In the genomic region with DNA sequence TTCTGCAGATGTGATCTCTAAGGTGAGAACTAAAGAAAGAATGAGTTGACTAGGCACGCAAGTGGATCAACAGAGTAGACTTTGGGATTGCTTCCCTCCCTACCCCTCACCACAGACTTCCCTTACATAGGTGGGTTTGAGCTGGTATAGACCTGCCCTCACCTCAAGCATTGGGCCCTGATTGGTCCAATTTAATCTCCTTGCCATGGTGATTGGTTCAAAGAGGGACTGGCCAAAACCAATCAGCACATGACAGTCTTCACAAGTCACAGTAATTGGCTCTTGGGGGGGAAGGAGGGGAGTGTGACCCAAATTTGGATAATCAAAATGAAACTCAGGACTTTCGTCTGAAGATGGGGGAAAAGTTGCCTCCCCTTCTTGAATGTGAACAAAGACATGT, we compare ENCODE assay signal across 24 cellular contexts. TPM values are rescaled to one million over a fixed set of nuclear protein-coding genes. Genes with fewer than 3 reads are reported as not detected.
DNase-seq lines count a peak whose midpoint lies in the region; ATAC-seq, FAIRE-seq and TF ChIP-seq lines count a peak whose summit lies in the region.
"Had no signal": no experiment of that assay in that cellular context is flagged by ENCODE, and none has a peak within 500 bp of the region (broad histone marks: within the 10 kb centered on the region; RNA-seq: fewer than 3 reads in every experiment).

No MANE protein-coding gene starts in this region.

- H3K27ac Mint-ChIP-seq in GM23338 = no peak overlapping the region
- H3K27ac Mint-ChIP-seq: CD8-positive, alpha-beta T cell; HFFc6; T-helper 1 cell treated with Interleukin-12 subunit alpha and Interleukin-12 subunit beta and Interleukin-4 antibody, amounts not matched to agents 30 μg/mL and 1 μg/mL, for 36 hours had no signal

- no peaks in the 10 kb centered on the region for H4K20me1 ChIP-seq in GM23338 (replicated peaks; ENCODE audit: insufficient read depth)
- no peaks in the 10 kb centered on the region for H4K20me1 ChIP-seq in OCI-LY3 (ENCODE audit: insufficient read depth, low read length)
- no peaks in the 10 kb centered on the region for H4K20me1 ChIP-seq in H1 (replicated peaks in 1 of 2; ENCODE audit: control insufficient read depth in 1 of 2, insufficient read depth in 2 of 2, low read length in 2 of 2)

- H3K27me3 Mint-ChIP-seq in GM23338 (ENCODE audit: insufficient read depth, low read depth, poor library complexity) = no peaks in the 10 kb centered on the region

- H3K27me3 ChIP-seq in GM23338 (ENCODE audit: insufficient read depth) (no peaks in the 10 kb centered on the region), OCI-LY3 (ENCODE audit: low read depth, low read length) (no peaks in the 10 kb centered on the region), H1 (replicated peaks in 1 of 4; ENCODE audit: control insufficient read depth in 3 of 4, extremely low read depth in 1 of 4, insufficient read depth in 3 of 4, low read length in 3 of 4) (no peaks in the 10 kb centered on the region; a peak in 1 of 7 replicates)

- H3K23ac ChIP-seq in H1 (ENCODE audit: insufficient read length) = no peak overlapping the region

- H2BK12ac ChIP-seq in H1 (ENCODE audit: low read depth, low read length) = no peak overlapping the region

- TF ChIP-seq CTCF in GM23338 (conservative IDR thresholded peaks at IDR 0.05; ENCODE audit: low read depth in 2 of 2) (no peak), OCI-LY3 (IDR thresholded peaks at IDR 0.05; ENCODE audit: low read depth, low read length) (no peak), H1 (IDR thresholded peaks at IDR 0.05; ENCODE audit: control extremely low read depth in 1 of 3, insufficient read depth in 1 of 3, low read depth in 1 of 3, low read length in 3 of 3) (no peak)

- no peak for TF ChIP-seq POLR2A in H1 (IDR thresholded peaks at IDR 0.05; ENCODE audit: control extremely low read depth in 1 of 2, low read depth in 2 of 2, low read length in 2 of 2)

- no peak overlapping the region for H3K4me3 Mint-ChIP-seq in GM23338
- H3K4me3 Mint-ChIP-seq: CD8-positive, alpha-beta T cell; HFFc6; T-helper 1 cell treated with Interleukin-12 subunit alpha and Interleukin-12 subunit beta and Interleukin-4 antibody, amounts not matched to agents 30 μg/mL and 1 μg/mL, for 36 hours had no signal

- no peak overlapping the region for H2BK20ac ChIP-seq in H1 (ENCODE audit: low read length)

- no peaks in the 10 kb centered on the region for H3K9me3 Mint-ChIP-seq in GM23338
- H3K9me3 Mint-ChIP-seq: HFFc6; T-helper 1 cell treated with Interleukin-12 subunit alpha and Interleukin-12 subunit beta and Interleukin-4 antibody, amounts not matched to agents 30 μg/mL and 1 μg/mL, for 36 hours had no signal

- H2AFZ ChIP-seq in GM23338 = peak overlapping the region; percentile 68; the same call in 1 of the 2 replicates
- H2AFZ ChIP-seq in OCI-LY3 (ENCODE audit: low read depth, low read length) = peak overlapping the region; percentile 8; the same call in 1 of the 2 replicates
- H2AFZ ChIP-seq in H1 (ENCODE audit: low read length) = peak overlapping the region; percentile 6; the same call in 1 of the 2 replicates

- H3K18ac ChIP-seq in H1 (ENCODE audit: extremely low read depth, low read length) = no peak overlapping the region

- no peaks in the 10 kb centered on the region for H3K4me1 Mint-ChIP-seq in GM23338

- H3K9me2 ChIP-seq in GM23338 (ENCODE audit: insufficient read depth) = no peaks in the 10 kb centered on the region

- H3K79me2 ChIP-seq in GM23338 (replicated peaks; ENCODE audit: insufficient read depth) = no peaks in the 10 kb centered on the region
- no peaks in the 10 kb centered on the region for H3K79me2 ChIP-seq in OCI-LY3 (ENCODE audit: low read length)
- H3K79me2 ChIP-seq in H1 (ENCODE audit: control insufficient read depth in 1 of 2, insufficient read depth in 2 of 2, low read length in 2 of 2) = no peaks in the 10 kb centered on the region

- no peak for TF ChIP-seq EP300 in H1 (IDR thresholded peaks at IDR 0.05; ENCODE audit: borderline replicate concordance in 1 of 2, low read depth in 2 of 2, low read length in 2 of 2)

- H2BK15ac ChIP-seq in H1 (ENCODE audit: low read length) = no peak overlapping the region

- no peak overlapping the region for H3K4ac ChIP-seq in H1 (replicated peaks; ENCODE audit: insufficient read length, low read depth, low read length)

- H3K56ac ChIP-seq in H1 (replicated peaks; ENCODE audit: insufficient read length, low read depth, low read length) = no peak overlapping the region

- no peaks in the 10 kb centered on the region for H3K79me1 ChIP-seq in H1 (ENCODE audit: low read depth, low read length)

- no peaks in the 10 kb centered on the region for H3F3A ChIP-seq in GM23338 (replicated peaks; ENCODE audit: low read depth)

- H4K5ac ChIP-seq in H1 (ENCODE audit: insufficient read length, low read depth, low read length) = no peak overlapping the region

- peak; percentile 67 for ATAC-seq in GM23338
- ATAC-seq in GM19467 (IDR thresholded peaks at IDR 0.05; ENCODE audit: unreplicated experiment) = no peak
- no peak for ATAC-seq in HG03095 (IDR thresholded peaks at IDR 0.05; ENCODE audit: unreplicated experiment)
- ATAC-seq: CD8-positive, alpha-beta T cell had no signal

- 93% methylated on average over 2 of the region's 2 CpGs; no CpG with 5 or more reads in 1 of the 2 experiments for WGBS in H1 (ENCODE audit: extremely low coverage in 1 of 2, insufficient coverage in 1 of 2, insufficient read length in 1 of 2, insufficient replicate concordance in 2 of 2, low coverage in 1 of 2, low lambda C conversion rate in 2 of 2, missing lambda C conversion rate in 1 of 2), 2 experiments

- DNase-seq in GM23338 (ENCODE audit: low spot score) = peak; percentile 16
- peak; percentile 58 for DNase-seq in HT1080 (ENCODE audit: low read depth)
- no peak for DNase-seq in H1 (ENCODE audit: low read depth in 1 of 2, low spot score in 2 of 2)
- no peak for DNase-seq in stimulated activated CD4-positive, alpha-beta T cell treated with anti-CD3 and anti-CD28 coated beads, Interleukin-2, amount 100 ng/mL, for 24 hours
- no peak for DNase-seq in occipital lobe (lab: John Stamatoyannopoulos, UW)
- DNase-seq: ACHN; C1 segment of cervical spinal cord; CD8-positive, alpha-beta T cell; HFFc6; MM.1S; NCI-H1092 treated with DMSO at 0.1 percent for 48 hours; NCI-H1436 treated with DMSO at 0.1 percent for 48 hours; NCI-H1930; NCI-H510A; NCI-H774; Right ventricle myocardium superior had no signal

- H3K27ac ChIP-seq in GM23338 (ENCODE audit: low read depth) = no peak overlapping the region
- no peak overlapping the region for H3K27ac ChIP-seq in OCI-LY3 (ENCODE audit: low read length)
- H3K27ac ChIP-seq in H1 (ENCODE audit: low read depth, low read length) = no peak overlapping the region
- H3K27ac ChIP-seq: HL-60 had no signal

- H3K4me2 ChIP-seq in GM23338 = no peak overlapping the region
- peak overlapping the region; percentile 52 for H3K4me2 ChIP-seq in OCI-LY3 (ENCODE audit: low read length)
- no peak overlapping the region for H3K4me2 ChIP-seq in H1 (ENCODE audit: insufficient read depth in 1 of 2, low read depth in 2 of 2, low read length in 2 of 2)

- H3K36me3 ChIP-seq in GM23338 (ENCODE audit: insufficient read depth) = no peaks in the 10 kb centered on the region
- no peaks in the 10 kb centered on the region for H3K36me3 ChIP-seq in OCI-LY3 (replicated peaks; ENCODE audit: low read depth, low read length)
- H3K36me3 ChIP-seq in H1 (ENCODE audit: control insufficient read depth in 2 of 4, insufficient read depth in 4 of 4, low read length in 3 of 4) = no peaks in the 10 kb centered on the region

- FAIRE-seq in H1 (lab: Jason Lieb, UNC) = no peak
- FAIRE-seq: G401.6, GM12892, H54 had no signal

- no peak overlapping the region for H4K91ac ChIP-seq in H1 (replicated peaks; ENCODE audit: insufficient read length, low read length)

- H4K8ac ChIP-seq in H1 (ENCODE audit: extremely low read depth, insufficient read depth, low read length) = no peak overlapping the region

- H3K9ac ChIP-seq in OCI-LY3 (ENCODE audit: low read length) (no peak overlapping the region), H1 (replicated peaks in 1 of 4; ENCODE audit: extremely low read depth in 1 of 4, low read depth in 3 of 4, low read length in 3 of 4) (no peak overlapping the region)

- H2AK5ac ChIP-seq in H1 (ENCODE audit: low read depth, low read length) = no peak overlapping the region

- H3K9me3 ChIP-seq in OCI-LY3 (ENCODE audit: insufficient read depth, low read length) (no peaks in the 10 kb centered on the region), H1 (ENCODE audit: insufficient read depth in 2 of 2, low read depth in 1 of 2, low read length in 1 of 2) (no peaks in the 10 kb centered on the region)

- POLR2A ChIA-PET in H1 (lab: Charles Lee; ENCODE audit: partially characterized antibody) = interaction anchor here (0.7 kb wide), 1 partner anchor 18 kb away, joined by 4 read pairs; no protein-coding TSS in a partner anchor

- H2BK5ac ChIP-seq in H1 (ENCODE audit: low read depth, low read length) = no peak overlapping the region

- H3K36me3 Mint-ChIP-seq in GM23338 (ENCODE audit: low read depth) = no peaks in the 10 kb centered on the region
- H3K36me3 Mint-ChIP-seq: CD8-positive, alpha-beta T cell had no signal

- H3K4me3 ChIP-seq in GM23338 (no peak overlapping the region), OCI-LY3 (ENCODE audit: low read length) (no peak overlapping the region), H1 (ENCODE audit: extremely low read depth in 1 of 4, insufficient read depth in 2 of 4, low read depth in 3 of 4, low read length in 4 of 4) (no peak overlapping the region)

- H3K4me1 ChIP-seq in GM23338 (ENCODE audit: insufficient read depth) = no peaks in the 10 kb centered on the region
- peaks cover 14% of the 10 kb centered on the region for H3K4me1 ChIP-seq in OCI-LY3 (ENCODE audit: low read length)
- no peaks in the 10 kb centered on the region for H3K4me1 ChIP-seq in H1 (replicated peaks in 1 of 4; ENCODE audit: control insufficient read depth in 3 of 4, insufficient read depth in 4 of 4, low read length in 3 of 4)

- H3K23me2 ChIP-seq in H1 (ENCODE audit: low read depth, low read length) = no peaks in the 10 kb centered on the region

- no peak overlapping the region for H3K14ac ChIP-seq in H1 (ENCODE audit: insufficient read length)

- CTCF ChIA-PET in H1 (lab: Charles Lee; ENCODE audit: partially characterized antibody) = interaction anchor here (0.6 kb wide), 1 partner anchor 1409 kb away, joined by 4 read pairs; no protein-coding TSS in a partner anchor

- H2BK120ac ChIP-seq in H1 (replicated peaks; ENCODE audit: low read depth, low read length) = no peak overlapping the region

- TF ChIP-seq RAD21 in H1 (IDR thresholded peaks at IDR 0.05 in 1 of 2, conservative IDR thresholded peaks at IDR 0.05 in 1 of 2; ENCODE audit: low read depth in 2 of 2, low read length in 2 of 2) = no peak

RNA-seq across cellular contexts. Expression of gene LNPK, which starts 36.6 kb away (rescaled TPM):
- total RNA-seq in GM23338 (2014; rRNA removed; shearing (Covaris generic)) = 6.1 and 8.1 TPM in 2 replicates
- polyA plus RNA-seq in GM23338 (2016; fragmentation: Nextera tagmentation; extraction: Ambion mirVana) (5.2 and 5.4 TPM in 2 replicates), H1 (2011; rRNA removed) (2.2 and 3.1 TPM in 2 replicates)
- total RNA-seq in HT1080 (2014; rRNA removed; shearing (Covaris generic)) = 24.6 and 29.6 TPM in 2 replicates
- polyA plus RNA-seq in HT1080 (2015; cell fraction: cytosol; rRNA removed) = 18.4 and 20.8 TPM in 2 replicates
- polyA plus RNA-seq in HT1080 (2015; cell fraction: nucleus; rRNA removed) = 13.4 and 20.3 TPM in 2 replicates
- 10.3 and 11.8 TPM in 2 replicates for total RNA-seq in H1 (2021; fragmentation: NEBNext Ultra II Directional; extraction: Animal tissue kit (Norgen Biotek cat#: 25700))
- polyA plus RNA-seq in H1 (2011; cell fraction: cytosol; rRNA removed) = 4.3 TPM
- polyA plus RNA-seq in H1 (2011; cell fraction: nucleus; rRNA removed) = 2.1 TPM
- 2.7 to 4.8 TPM (median 3.4 TPM) in 4 replicates for polyA plus RNA-seq in H1 (2012, experiment 1 of 2)
- 0.17 TPM for polyA plus RNA-seq in H1 (2012, experiment 2 of 2)
- 5.4 TPM for polyA plus RNA-seq in H1 (2013, experiment 1 of 2)
- 6.8 TPM for polyA plus RNA-seq in H1 (2013, experiment 2 of 2)
- polyA minus RNA-seq in H1 (2011; rRNA and poly(A)+ RNA removed) = 8.5 and 13.8 TPM in 2 replicates
- 8.1 TPM for polyA minus RNA-seq in H1 (2011; cell fraction: cytosol; rRNA and poly(A)+ RNA removed)
- 13.6 TPM for polyA minus RNA-seq in H1 (2011; cell fraction: nucleus; rRNA and poly(A)+ RNA removed)
- 67.1 TPM for total RNA-seq in occipital lobe

RNA-seq across cellular contexts. Expression of gene EVX2, which starts 45.1 kb away (rescaled TPM):
- total RNA-seq in GM23338 (2014; rRNA removed; shearing (Covaris generic)) = 0.03 and 0.04 TPM in 2 replicates
- polyA plus RNA-seq in GM23338 (2016; fragmentation: Nextera tagmentation; extraction: Ambion mirVana) (not detected in 2 replicates), H1 (2011; rRNA removed) (not detected in 2 replicates)
- total RNA-seq in HT1080 (2014; rRNA removed; shearing (Covaris generic)) = not detected in 2 replicates
- polyA plus RNA-seq in HT1080 (2015; cell fraction: cytosol; rRNA removed) = 0.02 and 0.03 TPM in 2 replicates
- 0.03 TPM in 1 of 2 replicates, not detected in the other for polyA plus RNA-seq in HT1080 (2015; cell fraction: nucleus; rRNA removed)
- total RNA-seq in H1 (2021; fragmentation: NEBNext Ultra II Directional; extraction: Animal tissue kit (Norgen Biotek cat#: 25700)) = not detected in 2 replicates
- polyA plus RNA-seq in H1 (2011; cell fraction: cytosol; rRNA removed) = not detected
- 0.03 TPM for polyA plus RNA-seq in H1 (2011; cell fraction: nucleus; rRNA removed)
- not detected in 4 replicates for polyA plus RNA-seq in H1 (2012, experiment 1 of 2)
- 0.03 TPM for polyA plus RNA-seq in H1 (2012, experiment 2 of 2)
- not detected for polyA plus RNA-seq in H1 (2013, experiment 1 of 2)
- polyA plus RNA-seq in H1 (2013, experiment 2 of 2) = not detected
- not detected in 2 replicates for polyA minus RNA-seq in H1 (2011; rRNA and poly(A)+ RNA removed)
- not detected for polyA minus RNA-seq in H1 (2011; cell fraction: cytosol; rRNA and poly(A)+ RNA removed)
- not detected for polyA minus RNA-seq in H1 (2011; cell fraction: nucleus; rRNA and poly(A)+ RNA removed)
- total RNA-seq in occipital lobe = not detected
- total RNA-seq: CD8-positive, alpha-beta T cell; HFFc6; Right ventricle myocardium superior had no signal

RNA-seq across cellular contexts. Expression of gene HOXD13, which starts 53.8 kb away (rescaled TPM):
- 0.47 TPM in 1 of 2 replicates, not detected in the other for total RNA-seq in GM23338 (2014; rRNA removed; shearing (Covaris generic))
- polyA plus RNA-seq in GM23338 (2016; fragmentation: Nextera tagmentation; extraction: Ambion mirVana) = not detected in 2 replicates
- 2.6 and 3.2 TPM in 2 replicates for total RNA-seq in HT1080 (2014; rRNA removed; shearing (Covaris generic))
- 1.8 and 2.4 TPM in 2 replicates for polyA plus RNA-seq in HT1080 (2015; cell fraction: cytosol; rRNA removed)
- polyA plus RNA-seq in HT1080 (2015; cell fraction: nucleus; rRNA removed) = 0.99 and 1.1 TPM in 2 replicates
- total RNA-seq in H1 (2021; fragmentation: NEBNext Ultra II Directional; extraction: Animal tissue kit (Norgen Biotek cat#: 25700)) = not detected in 2 replicates
- not detected in 2 replicates for polyA plus RNA-seq in H1 (2011; rRNA removed)
- polyA plus RNA-seq in H1 (2011; cell fraction: cytosol; rRNA removed) = not detected
- polyA plus RNA-seq in H1 (2011; cell fraction: nucleus; rRNA removed) = not detected
- not detected in 4 replicates for polyA plus RNA-seq in H1 (2012, experiment 1 of 2)
- polyA plus RNA-seq in H1 (2012, experiment 2 of 2) = not detected
- polyA plus RNA-seq in H1 (2013, experiment 1 of 2) = 0.04 TPM
- polyA plus RNA-seq in H1 (2013, experiment 2 of 2) = not detected
- polyA minus RNA-seq in H1 (2011; rRNA and poly(A)+ RNA removed) = not detected in 2 replicates
- not detected for polyA minus RNA-seq in H1 (2011; cell fraction: cytosol; rRNA and poly(A)+ RNA removed)
- polyA minus RNA-seq in H1 (2011; cell fraction: nucleus; rRNA and poly(A)+ RNA removed) = not detected
- total RNA-seq in occipital lobe = not detected
- total RNA-seq: CD8-positive, alpha-beta T cell; Right ventricle myocardium superior had no signal

Comparison
In these comparisons a context has a peak if more than half of its experiments do, and no peak if none do; other contexts are left out.
1. DNase-seq: peak in GM23338 (single experiment) and HT1080 (single experiment); none in H1 (0 of 2), stimulated activated CD4-positive, alpha-beta T cell treated with anti-CD3 and anti-CD28 coated beads, Interleukin-2, amount 100 ng/mL, for 24 hours (0 of 2) and occipital lobe (single experiment).
2. H2AFZ ChIP-seq: peak in every context shown above with its lines; median percentile 68 in GM23338; 8 in OCI-LY3; 6 in H1.